Comparison of ENCODE assay signal across 9 cellular contexts in genomic region chr4:122679946-122680345, GRCh38. TPM values are rescaled to one million over a fixed set of nuclear protein-coding genes. Genes with fewer than 3 reads are reported as not detected.
"Had no signal": no experiment of that assay in that cellular context is flagged by ENCODE, and none has a peak within 500 bp of the region (broad histone marks: within the 10 kb centered on the region; RNA-seq: fewer than 3 reads in every experiment).

No MANE protein-coding gene starts in this region.

- H3K4me3 ChIP-seq: GM23338, K562 had no signal

- DNase-seq: H9, HCEC 1CT had no signal

- FAIRE-seq: H54, HepG2, K562 had no signal

- H2AFZ ChIP-seq: GM23338 had no signal

- ATAC-seq: GM23338, HepG2, K562 had no signal

- H3K27ac ChIP-seq: HL-60 had no signal

RNA-seq across cellular contexts. Expression of gene IL21, which starts 59.1 kb away (rescaled TPM):
- total RNA-seq: GM23338, H1, H9, HepG2, HT1080, K562 had no signal
- polyA plus RNA-seq: GM23338, H1, HepG2, K562 had no signal
